Comparison of ENCODE assay signal across 8 cellular contexts in genomic region chr6:117483645-117484016, GRCh38. TPM values are rescaled to one million over a fixed set of nuclear protein-coding genes. Genes with fewer than 3 reads are reported as not detected.
A peak's percentile ranks its signal among the peaks of the same experiment; 100 is the strongest.
DNase-seq lines count a peak whose midpoint lies in the region; ATAC-seq and TF ChIP-seq lines count a peak whose summit lies in the region.

No MANE protein-coding gene starts in this region.

- H3K27ac Mint-ChIP-seq in activated B cell treated with CpG ODN at 0.5 μM for 24 hours, result no peak overlapping the region

- peaks cover 8% of the 10 kb centered on the region for H3K9me3 ChIP-seq in AG04450 (ENCODE audit: control insufficient read depth, insufficient read depth, low read length)
- no peaks in the 10 kb centered on the region for H3K9me3 ChIP-seq in MG63
- no peaks in the 10 kb centered on the region for H3K9me3 ChIP-seq in heart right ventricle
- H3K9me3 ChIP-seq in sigmoid colon, result no peaks in the 10 kb centered on the region

- H3K27me3 ChIP-seq in AG04450 (ENCODE audit: control insufficient read depth, insufficient read depth, low read length), result no peaks in the 10 kb centered on the region
- H3K27me3 ChIP-seq in MG63, result no peaks in the 10 kb centered on the region
- peaks cover 0 to 24% (median 0%) of the 10 kb centered on the region in 7 donors for H3K27me3 ChIP-seq in heart right ventricle
- H3K27me3 ChIP-seq in sigmoid colon, result no peaks in the 10 kb centered on the region

- H3K4me1 Mint-ChIP-seq in activated B cell treated with CpG ODN at 0.5 μM for 24 hours, result peaks cover 17% of the 10 kb centered on the region

- DNase-seq in AG04450 (ENCODE audit: low read depth, low spot score) (no peak), MG63 (no peak), activated B cell treated with CpG ODN at 0.5 μM for 24 hours (no peak), heart right ventricle (no peak), sigmoid colon (no peak), amygdala (lab: John Stamatoyannopoulos, UW) (no peak), SK-N-DZ (ENCODE audit: low spot score) (no peak)

- intact Hi-C loops in activated B cell treated with CpG ODN at 0.5 μM for 24 hours (cut with micrococcal nuclease) (loop anchor here (1.0 to 2.0 kb wide), 2 partner anchors 119 to 191 kb away; partner anchors contain the start of genes GOPC and NUS1), heart right ventricle (cut with DNase I) (loop anchor here in 7 of 10 donors (1.0 to 10.0 kb wide), 7 partner anchors 49 to 121 kb away; partner anchors contain the start of gene GOPC (in 2 of the 7)), sigmoid colon (cut with DNase I) (loop anchor here (5.0 to 10.0 kb wide), 2 partner anchors 64 to 121 kb away; partner anchors contain the start of gene GOPC)

- CTCF ChIA-PET in AG04450 (lab: Charles Lee) (interaction anchor here (0.8 to 1.9 kb wide), 5 partner anchors 34 to 119 kb away, joined by 3 to 5 read pairs (median 5); partner anchors contain the start of gene GOPC), activated B cell treated with CpG ODN at 0.5 μM for 24 hours (lab: Charles Lee) (no interaction called here)

- H3K27ac ChIP-seq in AG04450 (ENCODE audit: low read depth, low read length) (peak overlapping the region; percentile 53), heart right ventricle (peak overlapping the region; percentile 70 to 94 (median 89)), sigmoid colon (peak overlapping the region; percentile 81 to 88 (median 84))

- H3K4me3 Mint-ChIP-seq in activated B cell treated with CpG ODN at 0.5 μM for 24 hours, result peak overlapping the region; percentile 76

- H3K4me3 ChIP-seq in AG04450 (ENCODE audit: low read depth, low read length) (peak overlapping the region; percentile 80), MG63 (peak overlapping the region; percentile 97), heart right ventricle (peak overlapping the region; percentile 48 to 92 (median 82)), sigmoid colon (peak overlapping the region; percentile 57 to 82 (median 76))

- H3K9me3 Mint-ChIP-seq in activated B cell treated with CpG ODN at 0.5 μM for 24 hours, result no peaks in the 10 kb centered on the region

- no peak for TF ChIP-seq POLR2A in sigmoid colon (IDR thresholded peaks at IDR 0.05)

- no peak for TF ChIP-seq EP300 in sigmoid colon (IDR thresholded peaks at IDR 0.05)

- ATAC-seq in GM18867 (IDR thresholded peaks at IDR 0.05; ENCODE audit: unreplicated experiment) (peak; percentile 18), activated B cell treated with CpG ODN at 0.5 μM for 24 hours (ENCODE audit: low read depth) (no peak), heart right ventricle (peak in 5 of 8 donors; percentile 4 to 50 (median 38))

- TF ChIP-seq CTCF in AG04450 (IDR thresholded peaks at IDR 0.05; ENCODE audit: low read depth, low read length), result no peak
- no peak for TF ChIP-seq CTCF in activated B cell treated with CpG ODN at 0.5 μM for 24 hours (IDR thresholded peaks at IDR 0.05)
- no peak for TF ChIP-seq CTCF in heart right ventricle (IDR thresholded peaks at IDR 0.05)
- no peak for TF ChIP-seq CTCF in sigmoid colon (IDR thresholded peaks at IDR 0.05)

- 1 to 3% methylated on average over 7 of the region's 7 CpGs for WGBS in heart right ventricle, 2 donors
- WGBS in sigmoid colon, 2 donors, result 1 to 2% methylated on average over 7 of the region's 7 CpGs

- POLR2A ChIA-PET in AG04450 (lab: Yijun Ruan, JAX), result interaction anchor here (1.0 to 1.7 kb wide), 5 partner anchors 12 to 119 kb away, joined by 3 to 7 read pairs (median 5); partner anchors contain the start of gene GOPC
- POLR2A ChIA-PET in activated B cell treated with CpG ODN at 0.5 μM for 24 hours (lab: Charles Lee), result no interaction called here

- no peaks in the 10 kb centered on the region for H3K36me3 Mint-ChIP-seq in activated B cell treated with CpG ODN at 0.5 μM for 24 hours (ENCODE audit: low read depth)

- H3K27me3 Mint-ChIP-seq in activated B cell treated with CpG ODN at 0.5 μM for 24 hours, result peaks cover 42% of the 10 kb centered on the region

- H3K4me1 ChIP-seq in heart right ventricle, result peaks cover 5 to 29% (median 18%) of the 10 kb centered on the region in 9 donors
- peaks cover 0 to 23% (median 14%) of the 10 kb centered on the region in 4 donors for H3K4me1 ChIP-seq in sigmoid colon

- H3K36me3 ChIP-seq in MG63, result peaks cover 25% of the 10 kb centered on the region
- no peaks in the 10 kb centered on the region for H3K36me3 ChIP-seq in heart right ventricle
- no peaks in the 10 kb centered on the region for H3K36me3 ChIP-seq in sigmoid colon

RNA-seq across cellular contexts. Expression of gene DCBLD1, which starts 1.2 kb away (rescaled TPM):
- polyA plus RNA-seq in AG04450 (2011; rRNA removed) (14.9 and 19.0 TPM in 2 replicates), heart right ventricle (1 to 10 TPM; 3.3 to 6.7 TPM), sigmoid colon (1 to 10 TPM; 2.3 to 6.8 (median 4.2) TPM)
- polyA minus RNA-seq in AG04450 (2011; rRNA and poly(A)+ RNA removed), result 16.6 and 17.3 TPM in 2 replicates
- total RNA-seq in MG63 (2014; rRNA removed; shearing (Covaris generic); ENCODE audit: low replicate concordance), result 20.9 and 34.8 TPM in 2 replicates
- total RNA-seq in activated B cell treated with CpG ODN at 0.5 μM for 24 hours (0.15 and 0.31 TPM in 2 replicates), heart right ventricle (1 to 10 TPM; 2.7 to 7.2 (median 4.2) TPM), sigmoid colon (10 to 100 TPM in 2 of 4 donors, 1 to 10 TPM in 2; 5.8 to 16.3 (median 9.7) TPM)
- polyA plus RNA-seq in SK-N-DZ (2014; cell fraction: cytosol; rRNA removed), result 8.6 and 11.5 TPM in 2 replicates
- polyA plus RNA-seq in SK-N-DZ (2014; cell fraction: nucleus; rRNA removed), result 4.8 and 8.0 TPM in 2 replicates

RNA-seq across cellular contexts. Expression of gene ROS1, which starts 57.9 kb away (rescaled TPM):
- polyA plus RNA-seq in AG04450 (2011; rRNA removed), result not detected in 2 replicates
- not detected in 2 replicates for polyA minus RNA-seq in AG04450 (2011; rRNA and poly(A)+ RNA removed)
- total RNA-seq in MG63 (2014; rRNA removed; shearing (Covaris generic); ENCODE audit: low replicate concordance), result 0.43 and 0.76 TPM in 2 replicates
- total RNA-seq in activated B cell treated with CpG ODN at 0.5 μM for 24 hours, result not detected in 2 replicates
- under 1 TPM in 8 of 10 donors, not detected in 2; 0.02 to 0.13 (median 0.08) TPM for total RNA-seq in heart right ventricle
- polyA plus RNA-seq in heart right ventricle, result not detected
- total RNA-seq in sigmoid colon, result not detected
- under 1 TPM in 1 of 3 donors, not detected in 2; 0.07 TPM for polyA plus RNA-seq in sigmoid colon
- polyA plus RNA-seq in SK-N-DZ (2014; cell fraction: cytosol; rRNA removed), result not detected in 2 replicates
- 0.02 TPM in 2 replicates for polyA plus RNA-seq in SK-N-DZ (2014; cell fraction: nucleus; rRNA removed)
